ENCODE assay signal across 1 cellular context in the genomic region with DNA sequence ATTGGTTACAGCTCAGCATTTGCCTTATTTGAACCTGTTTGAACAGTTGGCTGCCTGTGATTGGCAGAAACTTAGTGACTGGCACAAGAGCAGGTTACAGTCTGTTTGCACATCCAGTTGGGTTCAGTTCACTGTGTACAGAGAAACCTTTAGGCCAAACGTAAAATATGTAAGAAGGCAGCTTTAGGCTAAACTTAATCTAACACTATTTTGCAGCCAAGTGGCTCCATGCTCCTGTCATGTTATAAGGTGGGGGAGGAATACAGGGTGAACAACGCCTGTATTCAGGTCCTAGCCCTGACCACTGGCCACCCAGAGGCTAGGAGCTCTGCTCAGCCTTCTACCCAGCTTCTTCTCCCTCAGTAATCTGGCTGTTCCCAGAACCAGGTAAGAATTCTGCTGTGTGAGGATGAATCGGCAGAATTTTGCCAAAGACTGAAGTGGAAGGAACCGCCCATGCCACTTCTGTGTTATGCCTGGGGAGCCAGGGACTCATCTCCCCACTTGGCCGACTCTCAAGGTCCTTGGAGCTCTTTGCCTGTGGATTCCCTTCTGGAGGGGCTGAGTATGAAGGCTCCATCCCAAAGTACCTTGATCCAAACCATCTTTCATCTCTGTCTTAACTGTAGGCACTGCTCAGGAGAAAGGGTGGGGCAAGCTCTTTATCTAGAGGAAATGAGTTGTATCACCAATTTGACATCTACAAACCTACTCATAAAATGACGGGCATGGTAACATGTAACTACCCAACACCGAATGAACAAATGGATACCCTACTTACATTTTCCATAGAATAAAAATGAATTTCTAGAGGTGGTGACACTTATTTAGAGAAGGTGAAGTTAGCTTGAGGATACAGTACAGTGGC.
A peak's percentile ranks its signal among the peaks of the same experiment; 100 is the strongest.
TF ChIP-seq lines count a peak whose summit lies in the region.

No MANE protein-coding gene starts in this region.

TF ChIP-seq in K562, 482 proteins besides CTCF, POLR2A, EP300 and RAD21 (continued from another document and continues in another):
- TF ChIP-seq ZNF668 (CRISPR knock-in tag; IDR thresholded peaks at IDR 0.05) = 0 out of 2 replicates have a peak, but pooled peaks have one; percentile 48
- 0 out of 2 replicates have a peak, but pooled peaks have one; percentile 32 for TF ChIP-seq PYGO2 (tag; IDR thresholded peaks at IDR 0.05)
- no peak for TF ChIP-seq ZNF79 (CRISPR knock-in tag; IDR thresholded peaks at IDR 0.05; ENCODE audit: low read depth)
- no peak for TF ChIP-seq EWSR1 (IDR thresholded peaks at IDR 0.05; ENCODE audit: borderline replicate concordance, low read depth, partially characterized antibody)
- TF ChIP-seq ZNF253 (CRISPR knock-in tag; conservative IDR thresholded peaks at IDR 0.05) = no peak
- TF ChIP-seq HNRNPK (IDR thresholded peaks at IDR 0.05; ENCODE audit: low read depth, low read length, poor library complexity, severe bottlenecking) = no peak
- TF ChIP-seq ZKSCAN8 (CRISPR knock-in tag; IDR thresholded peaks at IDR 0.05) = peak; percentile 17; the same call in 1 of the 2 replicates
- TF ChIP-seq XRCC3 (IDR thresholded peaks at IDR 0.05) = no peak
- TF ChIP-seq ZNF316 (IDR thresholded peaks at IDR 0.05) = peak; percentile 99
- TF ChIP-seq THRAP3 (IDR thresholded peaks at IDR 0.05; ENCODE audit: borderline replicate concordance) = no peak
- TF ChIP-seq REST (CRISPR knock-in tag; IDR thresholded peaks at IDR 0.05; ENCODE audit: low read depth) = no peak
- no peak for TF ChIP-seq IRF2 (CRISPR knock-in tag; IDR thresholded peaks at IDR 0.05)
- no peak for TF ChIP-seq ZFP1 (CRISPR knock-in tag; IDR thresholded peaks at IDR 0.05)
- 0 out of 2 replicates have a peak, but pooled peaks have one; percentile 4 for TF ChIP-seq ADNP (tag; IDR thresholded peaks at IDR 0.05)
- TF ChIP-seq MAFK (IDR thresholded peaks at IDR 0.05; ENCODE audit: low read length) = peak; percentile 97
- peak; percentile 61; the same call in 1 of the 2 replicates for TF ChIP-seq ZNF263 (CRISPR knock-in tag; IDR thresholded peaks at IDR 0.05; ENCODE audit: borderline replicate concordance)
- no peak; the same call in 1 of the 2 replicates for TF ChIP-seq MTA1 (IDR thresholded peaks at IDR 0.05; ENCODE audit: borderline replicate concordance)
- TF ChIP-seq, protein P1, sequence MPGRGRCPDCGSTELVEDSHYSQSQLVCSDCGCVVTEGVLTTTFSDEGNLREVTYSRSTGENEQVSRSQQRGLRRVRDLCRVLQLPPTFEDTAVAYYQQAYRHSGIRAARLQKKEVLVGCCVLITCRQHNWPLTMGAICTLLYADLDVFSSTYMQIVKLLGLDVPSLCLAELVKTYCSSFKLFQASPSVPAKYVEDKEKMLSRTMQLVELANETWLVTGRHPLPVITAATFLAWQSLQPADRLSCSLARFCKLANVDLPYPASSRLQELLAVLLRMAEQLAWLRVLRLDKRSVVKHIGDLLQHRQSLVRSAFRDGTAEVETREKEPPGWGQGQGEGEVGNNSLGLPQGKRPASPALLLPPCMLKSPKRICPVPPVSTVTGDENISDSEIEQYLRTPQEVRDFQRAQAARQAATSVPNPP (IDR thresholded peaks at IDR 0.05; ENCODE audit: borderline replicate concordance, insufficient read depth, insufficient read length) = no peak
- no peak for TF ChIP-seq SFPQ (IDR thresholded peaks at IDR 0.05; ENCODE audit: low read depth, low read length)
- TF ChIP-seq ZNF75A (CRISPR knock-in tag; IDR thresholded peaks at IDR 0.05) = no peak
- TF ChIP-seq, protein P2, sequence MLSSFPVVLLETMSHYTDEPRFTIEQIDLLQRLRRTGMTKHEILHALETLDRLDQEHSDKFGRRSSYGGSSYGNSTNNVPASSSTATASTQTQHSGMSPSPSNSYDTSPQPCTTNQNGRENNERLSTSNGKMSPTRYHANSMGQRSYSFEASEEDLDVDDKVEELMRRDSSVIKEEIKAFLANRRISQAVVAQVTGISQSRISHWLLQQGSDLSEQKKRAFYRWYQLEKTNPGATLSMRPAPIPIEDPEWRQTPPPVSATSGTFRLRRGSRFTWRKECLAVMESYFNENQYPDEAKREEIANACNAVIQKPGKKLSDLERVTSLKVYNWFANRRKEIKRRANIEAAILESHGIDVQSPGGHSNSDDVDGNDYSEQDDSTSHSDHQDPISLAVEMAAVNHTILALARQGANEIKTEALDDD (IDR thresholded peaks at IDR 0.05) = peak; percentile 84
- TF ChIP-seq NCOA6 (IDR thresholded peaks at IDR 0.05) = no peak
- TF ChIP-seq ZSCAN32 (CRISPR knock-in tag; IDR thresholded peaks at IDR 0.05) = no peak
- no peak for TF ChIP-seq HLTF (IDR thresholded peaks at IDR 0.05)
- TF ChIP-seq GATAD2B (IDR thresholded peaks at IDR 0.05; ENCODE audit: borderline replicate concordance) = peak; percentile 75; the same call in 1 of the 2 replicates
- TF ChIP-seq EHMT2 (IDR thresholded peaks at IDR 0.05) = peak; percentile 89
- TF ChIP-seq, protein P3, sequence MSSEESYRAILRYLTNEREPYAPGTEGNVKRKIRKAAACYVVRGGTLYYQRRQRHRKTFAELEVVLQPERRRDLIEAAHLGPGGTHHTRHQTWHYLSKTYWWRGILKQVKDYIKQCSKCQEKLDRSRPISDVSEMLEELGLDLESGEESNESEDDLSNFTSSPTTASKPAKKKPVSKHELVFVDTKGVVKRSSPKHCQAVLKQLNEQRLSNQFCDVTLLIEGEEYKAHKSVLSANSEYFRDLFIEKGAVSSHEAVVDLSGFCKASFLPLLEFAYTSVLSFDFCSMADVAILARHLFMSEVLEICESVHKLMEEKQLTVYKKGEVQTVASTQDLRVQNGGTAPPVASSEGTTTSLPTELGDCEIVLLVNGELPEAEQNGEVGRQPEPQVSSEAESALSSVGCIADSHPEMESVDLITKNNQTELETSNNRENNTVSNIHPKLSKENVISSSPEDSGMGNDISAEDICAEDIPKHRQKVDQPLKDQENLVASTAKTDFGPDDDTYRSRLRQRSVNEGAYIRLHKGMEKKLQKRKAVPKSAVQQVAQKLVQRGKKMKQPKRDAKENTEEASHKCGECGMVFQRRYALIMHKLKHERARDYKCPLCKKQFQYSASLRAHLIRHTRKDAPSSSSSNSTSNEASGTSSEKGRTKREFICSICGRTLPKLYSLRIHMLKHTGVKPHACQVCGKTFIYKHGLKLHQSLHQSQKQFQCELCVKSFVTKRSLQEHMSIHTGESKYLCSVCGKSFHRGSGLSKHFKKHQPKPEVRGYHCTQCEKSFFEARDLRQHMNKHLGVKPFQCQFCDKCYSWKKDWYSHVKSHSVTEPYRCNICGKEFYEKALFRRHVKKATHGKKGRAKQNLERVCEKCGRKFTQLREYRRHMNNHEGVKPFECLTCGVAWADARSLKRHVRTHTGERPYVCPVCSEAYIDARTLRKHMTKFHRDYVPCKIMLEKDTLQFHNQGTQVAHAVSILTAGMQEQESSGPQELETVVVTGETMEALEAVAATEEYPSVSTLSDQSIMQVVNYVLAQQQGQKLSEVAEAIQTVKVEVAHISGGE (CRISPR knock-in tag; IDR thresholded peaks at IDR 0.05) = no peak
- TF ChIP-seq L3MBTL2 (IDR thresholded peaks at IDR 0.05) = peak; percentile 70; the same call in 1 of the 2 replicates
- no peak for TF ChIP-seq DNMT1 (IDR thresholded peaks at IDR 0.05)
- no peak for TF ChIP-seq BCLAF1 (IDR thresholded peaks at IDR 0.05; ENCODE audit: borderline replicate concordance in 1 of 2, control insufficient read depth in 1 of 2, low read depth in 2 of 2, low read length in 1 of 2)
- no peak for TF ChIP-seq ESRRB (CRISPR knock-in tag; IDR thresholded peaks at IDR 0.05; ENCODE audit: borderline replicate concordance)
- no peak for TF ChIP-seq JUN (IDR thresholded peaks at IDR 0.05; ENCODE audit: borderline replicate concordance, low read depth, low read length)
- TF ChIP-seq JUN (CRISPR knock-in tag; IDR thresholded peaks at IDR 0.05; ENCODE audit: borderline replicate concordance) = no peak
- TF ChIP-seq ILF3 (IDR thresholded peaks at IDR 0.05; ENCODE audit: borderline replicate concordance) = no peak
- no peak for TF ChIP-seq KAT2B (IDR thresholded peaks at IDR 0.05; ENCODE audit: low read depth, low read length)
- TF ChIP-seq, protein P4, sequence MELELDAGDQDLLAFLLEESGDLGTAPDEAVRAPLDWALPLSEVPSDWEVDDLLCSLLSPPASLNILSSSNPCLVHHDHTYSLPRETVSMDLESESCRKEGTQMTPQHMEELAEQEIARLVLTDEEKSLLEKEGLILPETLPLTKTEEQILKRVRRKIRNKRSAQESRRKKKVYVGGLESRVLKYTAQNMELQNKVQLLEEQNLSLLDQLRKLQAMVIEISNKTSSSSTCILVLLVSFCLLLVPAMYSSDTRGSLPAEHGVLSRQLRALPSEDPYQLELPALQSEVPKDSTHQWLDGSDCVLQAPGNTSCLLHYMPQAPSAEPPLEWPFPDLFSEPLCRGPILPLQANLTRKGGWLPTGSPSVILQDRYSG (tag; conservative IDR thresholded peaks at IDR 0.05; ENCODE audit: low read depth) = peak; percentile 58
- TF ChIP-seq RFX7 (CRISPR knock-in tag; IDR thresholded peaks at IDR 0.05) = no peak
- TF ChIP-seq DDX20 (tag; IDR thresholded peaks at IDR 0.05; ENCODE audit: low read depth) = no peak
- TF ChIP-seq TAL1 (IDR thresholded peaks at IDR 0.05) = no peak; the same call in 1 of the 2 replicates
- no peak for TF ChIP-seq CGGBP1 (CRISPR knock-in tag; IDR thresholded peaks at IDR 0.05)
